In genomic region chr10:110392860-110393732, GRCh38 we compare ENCODE assay signal across 12 cellular contexts.
A peak's percentile ranks its signal among the peaks of the same experiment; 100 is the strongest.
DNase-seq lines count a peak whose midpoint lies in the region; ATAC-seq and TF ChIP-seq lines count a peak whose summit lies in the region.
"Had no signal": no experiment of that assay in that cellular context is flagged by ENCODE, and none has a peak within 500 bp of the region (broad histone marks: within the 10 kb centered on the region; RNA-seq: fewer than 3 reads in every experiment).

No MANE protein-coding gene starts in this region.

- peak overlapping the region; percentile 20 to 96 (median 62) for H3K27ac Mint-ChIP-seq in brain

- H3K9me3 ChIP-seq in A673 (ENCODE audit: low read depth, low read length, poor library complexity, severe bottlenecking): no peaks in the 10 kb centered on the region
- H3K9me3 ChIP-seq in mucosa of descending colon: no peaks in the 10 kb centered on the region
- H3K9me3 ChIP-seq: ovary had no signal

- H3K4me1 Mint-ChIP-seq in brain: peaks cover 40% of the 10 kb centered on the region

- TF ChIP-seq CTCF in A673 (conservative IDR thresholded peaks at IDR 0.05; ENCODE audit: low read depth, low read length) (no peak), brain (conservative IDR thresholded peaks at IDR 0.05) (no peak), mucosa of descending colon (IDR thresholded peaks at IDR 0.05) (no peak)

- POLR2A ChIA-PET in A673 (lab: Charles Lee; ENCODE audit: low non-redundant PET): no interaction called here

- CTCF ChIA-PET in A673 (lab: Charles Lee): no interaction called here

- H3K36me3 Mint-ChIP-seq in brain: no peaks in the 10 kb centered on the region
- H3K36me3 Mint-ChIP-seq: activated naive CD4-positive, alpha-beta T cell treated with anti-CD3 and anti-CD28 coated beads, Interleukin-2, amount 50 U/mL, for 72 hours had no signal

- peak overlapping the region in 2 of 5 experiments; percentile 13 to 39 for H3K4me3 Mint-ChIP-seq in brain

- no peak overlapping the region for H3K4me3 ChIP-seq in A673 (ENCODE audit: low read depth, low read length, poor library complexity, severe bottlenecking)
- H3K4me3 ChIP-seq in H7 (ENCODE audit: insufficient read depth, low read depth, low read length): no peak overlapping the region
- no peak overlapping the region for H3K4me3 ChIP-seq in mucosa of descending colon
- H3K4me3 ChIP-seq: ovary had no signal

- BruUV-seq in A673 (replicated peaks; lab: Mats Ljungman, UMichigan): no TSS peak

- H3K36me3 ChIP-seq in A673 (ENCODE audit: insufficient read depth, low read length, poor library complexity, severe bottlenecking) (no peaks in the 10 kb centered on the region), H7 (replicated peaks; ENCODE audit: control insufficient read depth, insufficient read depth, low read length) (no peaks in the 10 kb centered on the region), mucosa of descending colon (ENCODE audit: low read depth) (no peaks in the 10 kb centered on the region)
- H3K36me3 ChIP-seq: ovary had no signal

- DNase-seq in A673 (ENCODE audit: low spot score) (peak; percentile 37), H7 (peak; percentile 57), mucosa of descending colon (peak; percentile 59 to 67 (median 62)), islet precursor cell (no peak), retina (no peak)
- no peak for DNase-seq in activated CD4-positive, CD25-positive, alpha-beta regulatory T cell treated with anti-CD3 and anti-CD28 coated beads, Interleukin-2, amount 50 U/mL, for 72 hours
- DNase-seq: DMS79, NCI-H2081 had no signal

- H3K27me3 ChIP-seq in A673 (replicated peaks; ENCODE audit: insufficient read depth, low read depth, low read length, poor library complexity) (no peaks in the 10 kb centered on the region), H7 (ENCODE audit: control insufficient read depth, insufficient read depth, low read length) (no peaks in the 10 kb centered on the region)
- H3K27me3 ChIP-seq: ovary had no signal

- intact Hi-C loops in A673 (cut with micrococcal nuclease; ENCODE audit: unreplicated experiment): no loop called here
- intact Hi-C loops in mucosa of descending colon (cut with DNase I, micrococcal nuclease): no loop called here

- no peak overlapping the region for H3K27ac ChIP-seq in A673 (ENCODE audit: low read depth, low read length, poor library complexity, severe bottlenecking)
- H3K27ac ChIP-seq: ovary had no signal

- peaks cover 0 to 4% (median 0%) of the 10 kb centered on the region in 5 experiments for H3K9me3 Mint-ChIP-seq in brain

- H3K4me1 ChIP-seq in A673 (ENCODE audit: insufficient read depth, low read length, poor library complexity, severe bottlenecking): peaks cover 14% of the 10 kb centered on the region
- peaks cover 26% of the 10 kb centered on the region for H3K4me1 ChIP-seq in mucosa of descending colon (ENCODE audit: low read depth)

- ATAC-seq in mucosa of descending colon (peak; percentile 46), GM19023 (IDR thresholded peaks at IDR 0.05; ENCODE audit: unreplicated experiment) (no peak)
- ATAC-seq: activated naive CD4-positive, alpha-beta T cell treated with anti-CD3 and anti-CD28 coated beads, Interleukin-2, amount 50 U/mL, for 72 hours had no signal

- H3K27me3 Mint-ChIP-seq in brain: peaks cover 17% of the 10 kb centered on the region

Comparison
In these comparisons a context has a peak if more than half of its experiments do, and no peak if none do; other contexts are left out.
1. DNase-seq: peak in A673 (single experiment), H7 (single experiment) and mucosa of descending colon (3 of 3); none in islet precursor cell (single experiment), activated CD4-positive, CD25-positive, alpha-beta regulatory T cell treated with anti-CD3 and anti-CD28 coated beads, Interleukin-2, amount 50 U/mL, for 72 hours (single experiment) and retina (single experiment).